9 cellular contexts compared by ENCODE assay signal in the genomic region with DNA sequence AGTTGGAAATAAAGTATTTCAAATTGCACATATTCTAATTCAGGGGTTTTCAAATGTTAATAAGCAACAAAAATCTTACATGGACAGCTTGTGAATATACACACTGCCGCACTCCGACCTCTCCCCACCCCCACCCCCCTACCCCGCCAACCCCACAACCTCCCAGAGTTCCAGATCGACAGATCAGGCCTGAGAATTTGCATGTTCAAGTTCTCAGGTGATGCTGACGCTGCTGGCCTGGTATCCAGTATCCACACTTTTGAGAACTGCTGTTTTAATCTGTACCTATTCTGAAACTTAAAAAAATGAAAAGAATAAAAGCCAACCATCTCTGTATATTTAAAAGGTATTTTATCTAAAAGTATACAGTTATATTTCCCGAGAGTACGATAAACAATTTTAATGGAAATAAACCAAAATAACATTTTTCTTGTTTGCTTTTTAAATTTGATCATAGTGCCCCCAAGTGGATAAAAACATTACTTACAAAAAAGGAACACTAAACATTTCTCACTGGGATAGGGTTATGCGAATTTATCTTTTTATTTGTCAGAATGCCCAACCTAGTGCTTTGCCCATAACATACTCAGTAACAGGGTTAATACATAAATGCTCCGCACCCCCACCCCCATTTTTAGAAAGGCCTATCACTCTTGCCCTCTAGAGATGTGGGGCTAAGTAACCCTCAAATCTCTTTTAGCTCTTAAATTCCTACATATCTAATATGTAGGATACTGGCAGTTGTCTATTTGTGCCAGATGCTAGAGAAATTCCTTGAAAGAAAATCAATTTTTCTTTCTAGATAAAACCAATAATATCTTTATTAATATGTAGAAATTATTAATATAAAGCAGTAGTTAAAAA.
A peak's percentile ranks its signal among the peaks of the same experiment; 100 is the strongest.
DNase-seq lines count a peak whose midpoint lies in the region; ATAC-seq and TF ChIP-seq lines count a peak whose summit lies in the region.
"Had no signal": no experiment of that assay in that cellular context is flagged by ENCODE, and none has a peak within 500 bp of the region (broad histone marks: within the 10 kb centered on the region; RNA-seq: fewer than 3 reads in every experiment).

No MANE protein-coding gene starts in this region.

- H3K36me3 Mint-ChIP-seq in natural killer cell treated with Interleukin-12 subunit alpha and Interleukin-12 subunit beta and Interleukin-15 and Interleukin-18, amount 100 ng/mL, for 72 hours, result no peaks in the 10 kb centered on the region

- no peak overlapping the region for H3K27ac Mint-ChIP-seq in natural killer cell treated with Interleukin-12 subunit alpha and Interleukin-12 subunit beta and Interleukin-15 and Interleukin-18, amount 100 ng/mL, for 72 hours

- peaks cover 4% of the 10 kb centered on the region for H3K9me3 Mint-ChIP-seq in natural killer cell treated with Interleukin-12 subunit alpha and Interleukin-12 subunit beta and Interleukin-15 and Interleukin-18, amount 100 ng/mL, for 72 hours

- TF ChIP-seq CTCF in astrocyte of the cerebellum (IDR thresholded peaks at IDR 0.05; ENCODE audit: low read depth, low read length, missing control alignments), result peak; percentile 12
- peak; percentile 37 to 54 (median 48) for TF ChIP-seq CTCF in right lobe of liver (IDR thresholded peaks at IDR 0.05)

- peak in 2 of 4 donors; percentile 28 to 31 for ATAC-seq in right lobe of liver
- ATAC-seq in natural killer cell treated with Interleukin-12 subunit alpha and Interleukin-12 subunit beta and Interleukin-15 and Interleukin-18, amount 100 ng/mL, for 72 hours, result no peak
- ATAC-seq in GM18517 (IDR thresholded peaks at IDR 0.05; ENCODE audit: unreplicated experiment), result no peak
- ATAC-seq in GM21528 (IDR thresholded peaks at IDR 0.05; ENCODE audit: low FRiP score, unreplicated experiment), result no peak

- WGBS in right lobe of liver (ENCODE audit: insufficient coverage, low coverage, low lambda C conversion rate, missing lambda C conversion rate), result 25% methylated on average over 9 of the region's 9 CpGs

- no peak for TF ChIP-seq POLR2A in right lobe of liver (IDR thresholded peaks at IDR 0.05)

- H3K27ac ChIP-seq in right lobe of liver, result no peak overlapping the region

- intact Hi-C loops in right lobe of liver (cut with DNase I), result no loop called here

- no peaks in the 10 kb centered on the region for H3K4me1 ChIP-seq in right lobe of liver

- H3K36me3 ChIP-seq in right lobe of liver, result no peaks in the 10 kb centered on the region

- no peak overlapping the region for H3K4me3 ChIP-seq in astrocyte of the cerebellum (ENCODE audit: low read depth, low read length)
- no peak overlapping the region for H3K4me3 ChIP-seq in right lobe of liver

- H3K4me3 Mint-ChIP-seq in natural killer cell treated with Interleukin-12 subunit alpha and Interleukin-12 subunit beta and Interleukin-15 and Interleukin-18, amount 100 ng/mL, for 72 hours, result no peak overlapping the region

- no peaks in the 10 kb centered on the region for H3K27me3 ChIP-seq in right lobe of liver

- DNase-seq in DMS53 treated with DMSO at 0.1 percent for 48 hours (lab: John Stamatoyannopoulos, UW; ENCODE audit: unreplicated experiment) (peak; percentile 23), HT-29 (ENCODE audit: low spot score) (peak; percentile 44), astrocyte of the cerebellum (ENCODE audit: low read depth) (no peak), right lobe of liver (no peak)
- DNase-seq in natural killer cell treated with Interleukin-12 subunit alpha and Interleukin-12 subunit beta and Interleukin-15 and Interleukin-18, amount 100 ng/mL, for 72 hours (ENCODE audit: low spot score), result no peak
- no peak for DNase-seq in activated CD4-positive, alpha-beta T cell treated with anti-CD3 and anti-CD28 coated beads for 48 hours
- DNase-seq: activated CD4-positive, alpha-beta T cell treated with anti-CD3 and anti-CD28 coated beads, Interleukin-2, amount 50 U/mL, for 4 hours had no signal

- no peaks in the 10 kb centered on the region for H3K9me3 ChIP-seq in right lobe of liver

- H3K27me3 Mint-ChIP-seq in natural killer cell treated with Interleukin-12 subunit alpha and Interleukin-12 subunit beta and Interleukin-15 and Interleukin-18, amount 100 ng/mL, for 72 hours, result no peaks in the 10 kb centered on the region

- no peaks in the 10 kb centered on the region for H3K4me1 Mint-ChIP-seq in natural killer cell treated with Interleukin-12 subunit alpha and Interleukin-12 subunit beta and Interleukin-15 and Interleukin-18, amount 100 ng/mL, for 72 hours (ENCODE audit: low read depth in 2 of 2)

- in situ Hi-C loops in astrocyte of the cerebellum (cut with HindIII; ENCODE audit: low sequenced_read_pairs), result loop anchor here (5.0 kb wide), 1 partner anchor 310 kb away; no protein-coding TSS in a partner anchor

Comparison
In these comparisons a context has a peak if more than half of its experiments do, and no peak if none do; other contexts are left out.
1. DNase-seq: peak in DMS53 treated with DMSO at 0.1 percent for 48 hours (single experiment) and HT-29 (single experiment); none in astrocyte of the cerebellum (single experiment), right lobe of liver (0 of 3), natural killer cell treated with Interleukin-12 subunit alpha and Interleukin-12 subunit beta and Interleukin-15 and Interleukin-18, amount 100 ng/mL, for 72 hours (single experiment) and activated CD4-positive, alpha-beta T cell treated with anti-CD3 and anti-CD28 coated beads for 48 hours (single experiment).